Comparison of ENCODE assay signal across 1 cellular context in genomic region chr22:26512149-26512793, GRCh38.
A peak's percentile ranks its signal among the peaks of the same experiment; 100 is the strongest.
TF ChIP-seq lines count a peak whose summit lies in the region.

TSS of gene TFIP11 (minus strand) at chr22:26512473. CDS start at chr22:26510272, 2,201 bp downstream.

TF ChIP-seq in HEK293, 187 proteins besides CTCF, POLR2A, EP300 and RAD21 (continued from another document and continues in another):
- TF ChIP-seq ZNF692 (tag by site-specific recombination; IDR thresholded peaks at IDR 0.05) (peak; percentile 42), SALL2 (tag by site-specific recombination; IDR thresholded peaks at IDR 0.05; ENCODE audit: borderline replicate concordance) (no peak), ZNF121 (tag by site-specific recombination; IDR thresholded peaks at IDR 0.05) (no peak), PRDM4 (tag by site-specific recombination; IDR thresholded peaks at IDR 0.05) (no peak), FEZF1 (tag by site-specific recombination; IDR thresholded peaks at IDR 0.05) (0 out of 2 replicates have a peak, but pooled peaks have one; percentile 53), ZSCAN30 (tag by site-specific recombination; IDR thresholded peaks at IDR 0.05) (no peak), YY2 (tag by site-specific recombination; IDR thresholded peaks at IDR 0.05) (peak; percentile 41; the same call in 1 of the 2 replicates), ZNF174 (tag by site-specific recombination; IDR thresholded peaks at IDR 0.05) (no peak), ZNF146 (tag by site-specific recombination; IDR thresholded peaks at IDR 0.05) (no peak), SCRT2 (tag by site-specific recombination; IDR thresholded peaks at IDR 0.05) (no peak), SP3 (tag by site-specific recombination; IDR thresholded peaks at IDR 0.05) (peak; percentile 52; the same call in 1 of the 2 replicates), GLI4 (tag by site-specific recombination; IDR thresholded peaks at IDR 0.05) (no peak), TRIM28 (IDR thresholded peaks at IDR 0.05; ENCODE audit: borderline replicate concordance, low read length) (no peak; the same call in 1 of the 2 replicates), ZNF335 (tag by site-specific recombination; conservative IDR thresholded peaks at IDR 0.05) (peak; percentile 51), GLIS1 (tag by site-specific recombination; IDR thresholded peaks at IDR 0.05) (no peak), ZNF544 (tag by site-specific recombination; IDR thresholded peaks at IDR 0.05) (no peak), ZEB2 (tag by site-specific recombination; IDR thresholded peaks at IDR 0.05) (0 out of 2 replicates have a peak, but pooled peaks have one; percentile 42), PATZ1 (tag by site-specific recombination; IDR thresholded peaks at IDR 0.05) (no peak), ZNF2 (tag by site-specific recombination; IDR thresholded peaks at IDR 0.05) (peak; percentile 35; the same call in 1 of the 2 replicates), ZNF37A (tag by site-specific recombination; IDR thresholded peaks at IDR 0.05) (no peak), ZNF530 (tag by site-specific recombination; IDR thresholded peaks at IDR 0.05; ENCODE audit: low read depth) (no peak), TCF7L2 (IDR thresholded peaks at IDR 0.05; ENCODE audit: borderline replicate concordance, low read depth, low read length) (no peak), ZNF341 (tag by site-specific recombination; IDR thresholded peaks at IDR 0.05; ENCODE audit: low read depth) (peak; percentile 92), REPIN1 (tag by site-specific recombination; IDR thresholded peaks at IDR 0.05; ENCODE audit: low read depth) (no peak), REST (tag by site-specific recombination; IDR thresholded peaks at IDR 0.05) (peak; percentile 32; the same call in 1 of the 2 replicates), ZBTB6 (tag by site-specific recombination; IDR thresholded peaks at IDR 0.05) (no peak), SP7 (tag by site-specific recombination; IDR thresholded peaks at IDR 0.05) (peak; percentile 68), ZNF266 (tag by site-specific recombination; IDR thresholded peaks at IDR 0.05; ENCODE audit: low read depth) (no peak), ZBTB1 (tag by site-specific recombination; IDR thresholded peaks at IDR 0.05) (no peak), ZNF549 (tag by site-specific recombination; IDR thresholded peaks at IDR 0.05) (no peak), ZBTB26 (tag by site-specific recombination; optimal IDR thresholded peaks at IDR 0.05) (peak; percentile 26), ZNF202 (tag by site-specific recombination; IDR thresholded peaks at IDR 0.05; ENCODE audit: borderline replicate concordance) (no peak), ZNF660 (tag by site-specific recombination; IDR thresholded peaks at IDR 0.05) (no peak), YY1 (tag by site-specific recombination; IDR thresholded peaks at IDR 0.05) (0 out of 2 replicates have a peak, but pooled peaks have one; percentile 59), ZNF768 (tag by site-specific recombination; IDR thresholded peaks at IDR 0.05) (no peak), ZBTB17 (tag by site-specific recombination; IDR thresholded peaks at IDR 0.05) (peak; percentile 95), ZNF169 (tag by site-specific recombination; IDR thresholded peaks at IDR 0.05) (no peak), KLF1 (tag by site-specific recombination; IDR thresholded peaks at IDR 0.05) (no peak), ZBTB11 (tag by site-specific recombination; conservative IDR thresholded peaks at IDR 0.05; ENCODE audit: low read depth) (peak; percentile 96), ZNF211 (tag by site-specific recombination; IDR thresholded peaks at IDR 0.05; ENCODE audit: low read depth) (no peak), ZNF501 (tag by site-specific recombination; IDR thresholded peaks at IDR 0.05) (peak; percentile 69; the same call in 1 of the 2 replicates), ZNF561 (tag by site-specific recombination; IDR thresholded peaks at IDR 0.05; ENCODE audit: borderline replicate concordance) (no peak), ZNF10 (tag by site-specific recombination; IDR thresholded peaks at IDR 0.05) (no peak), KLF16 (tag by site-specific recombination; IDR thresholded peaks at IDR 0.05) (peak; percentile 88), ZIC2 (tag by site-specific recombination; IDR thresholded peaks at IDR 0.05) (peak; percentile 41)
